In the genomic region with DNA sequence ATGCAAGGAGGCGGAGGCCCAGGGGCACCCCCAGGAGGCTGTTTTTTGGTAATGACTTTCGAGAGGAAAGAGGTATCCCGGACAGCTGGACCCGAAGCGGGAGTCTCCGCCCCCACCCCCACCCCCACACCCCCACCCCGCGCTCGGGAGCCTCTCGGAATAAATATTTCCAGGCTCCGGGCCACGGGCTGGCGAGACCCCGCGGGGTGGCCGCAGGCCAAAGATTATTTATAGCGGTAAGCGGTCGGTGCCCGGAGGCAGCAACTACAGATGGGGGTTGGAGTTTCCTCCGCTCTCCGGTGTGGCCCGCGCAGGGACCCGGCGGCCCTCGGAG, we compare ENCODE assay signal across 11 cellular contexts. TPM values are rescaled to one million over a fixed set of nuclear protein-coding genes. Genes with fewer than 3 reads are reported as not detected.
DNase-seq lines count a peak whose midpoint lies in the region; ATAC-seq, FAIRE-seq and TF ChIP-seq lines count a peak whose summit lies in the region.
"Had no signal": no experiment of that assay in that cellular context is flagged by ENCODE, and none has a peak within 500 bp of the region (broad histone marks: within the 10 kb centered on the region; RNA-seq: fewer than 3 reads in every experiment).

No MANE protein-coding gene starts in this region.

- H3K36me3 Mint-ChIP-seq in stimulated activated naive B cell treated with anti-CD40 and anti-IgM and Interleukin-4, amounts not matched to agents 10 μg/mL and 1 μg/mL and 100 μg/mL, for 72 hours = peaks cover 4 to 11% of the 10 kb centered on the region in 2 donors

- TF ChIP-seq CTCF in bronchial epithelial cell (IDR thresholded peaks at IDR 0.05; ENCODE audit: insufficient read depth, low read length, severe bottlenecking) (no peak), liver (IDR thresholded peaks at IDR 0.05; ENCODE audit: low read depth, low read length, missing input control) (no peak)

- FAIRE-seq in bronchial epithelial cell (lab: Jason Lieb, UNC) = no peak
- FAIRE-seq: K562, RCC 7860 had no signal

- ATAC-seq in stimulated activated naive B cell treated with anti-CD40 and anti-IgM and Interleukin-4, amounts not matched to agents 10 μg/mL and 1 μg/mL and 100 μg/mL, for 72 hours (replicated peaks) = no peak
- no peak for ATAC-seq in HG02981 (IDR thresholded peaks at IDR 0.05; ENCODE audit: unreplicated experiment)
- no peak for ATAC-seq in HG02885 (IDR thresholded peaks at IDR 0.05; ENCODE audit: poor library complexity, unreplicated experiment)
- ATAC-seq in GM21390 (IDR thresholded peaks at IDR 0.05; ENCODE audit: unreplicated experiment) = no peak
- ATAC-seq: K562 had no signal

- H3K4me1 Mint-ChIP-seq in stimulated activated naive B cell treated with anti-CD40 and anti-IgM and Interleukin-4, amounts not matched to agents 10 μg/mL and 1 μg/mL and 100 μg/mL, for 72 hours = peaks cover 30 to 59% of the 10 kb centered on the region in 2 donors

- peaks cover 0 to 7% of the 10 kb centered on the region in 2 donors for H3K9me3 Mint-ChIP-seq in stimulated activated naive B cell treated with anti-CD40 and anti-IgM and Interleukin-4, amounts not matched to agents 10 μg/mL and 1 μg/mL and 100 μg/mL, for 72 hours

- DNase-seq in bronchial epithelial cell (ENCODE audit: low read depth) = no peak
- DNase-seq in stimulated activated naive B cell treated with anti-CD40 and anti-IgM and Interleukin-4, amounts not matched to agents 10 μg/mL and 1 μg/mL and 100 μg/mL, for 72 hours = no peak
- DNase-seq in DMS53 treated with DMSO at 0.1 percent for 48 hours (lab: John Stamatoyannopoulos, UW; ENCODE audit: unreplicated experiment) = no peak
- DNase-seq: GOT3 had no signal

- H3K4me3 Mint-ChIP-seq in stimulated activated naive B cell treated with anti-CD40 and anti-IgM and Interleukin-4, amounts not matched to agents 10 μg/mL and 1 μg/mL and 100 μg/mL, for 72 hours = peak overlapping the region; percentile 17 to 76

- 6% methylated on average over 27 of the region's 27 CpGs for WGBS in liver

- H3K27me3 ChIP-seq in HUES48 (ENCODE audit: control insufficient read depth, insufficient read depth, low read length) (peaks cover 97% of the 10 kb centered on the region), bronchial epithelial cell (ENCODE audit: control insufficient read depth, insufficient read depth, low read length) (peaks cover 32% of the 10 kb centered on the region), liver (ENCODE audit: control insufficient read depth in 4 of 4, insufficient read depth in 4 of 4, low read length in 3 of 4) (peaks cover 4 to 8% (median 7%) of the 10 kb centered on the region in 4 donors)

- H3K9ac ChIP-seq in HUES48 (ENCODE audit: low read depth, low read length) (no peak overlapping the region), liver (ENCODE audit: low read depth in 1 of 2, low read length in 2 of 2) (no peak overlapping the region)

- no peak overlapping the region for H3K27ac ChIP-seq in HUES48 (ENCODE audit: low read depth, low read length)
- no peak overlapping the region for H3K27ac ChIP-seq in liver (ENCODE audit: low read depth in 1 of 2, low read length in 2 of 2)

- H3K27me3 Mint-ChIP-seq in stimulated activated naive B cell treated with anti-CD40 and anti-IgM and Interleukin-4, amounts not matched to agents 10 μg/mL and 1 μg/mL and 100 μg/mL, for 72 hours = peaks cover 69 to 87% of the 10 kb centered on the region in 2 donors

- H3K9me3 ChIP-seq in HUES48 (ENCODE audit: control insufficient read depth, insufficient read depth, low read length) = no peaks in the 10 kb centered on the region
- H3K9me3 ChIP-seq in liver (ENCODE audit: control insufficient read depth in 4 of 4, low read length in 3 of 4) = peaks cover 0 to 7% (median 0%) of the 10 kb centered on the region in 4 donors

- peaks cover 30% of the 10 kb centered on the region for H3K4me1 ChIP-seq in HUES48 (ENCODE audit: control insufficient read depth, insufficient read depth, low read length)
- H3K4me1 ChIP-seq in liver (ENCODE audit: control insufficient read depth in 4 of 4, insufficient read depth in 4 of 4, low read length in 3 of 4) = peaks cover 27 to 59% (median 38%) of the 10 kb centered on the region in 4 donors

- H3K36me3 ChIP-seq in HUES48 (ENCODE audit: control insufficient read depth, insufficient read depth, low read length) = no peaks in the 10 kb centered on the region
- no peaks in the 10 kb centered on the region for H3K36me3 ChIP-seq in bronchial epithelial cell (ENCODE audit: control insufficient read depth, insufficient read depth, low read length)
- H3K36me3 ChIP-seq in liver (ENCODE audit: control insufficient read depth in 4 of 4, insufficient read depth in 3 of 4, low read depth in 1 of 4, low read length in 3 of 4) = no peaks in the 10 kb centered on the region

- H3K4me3 ChIP-seq in HUES48 (ENCODE audit: low read depth, low read length) (peak overlapping the region; percentile 74), bronchial epithelial cell (ENCODE audit: low read depth, low read length) (peak overlapping the region; percentile 35), liver (ENCODE audit: low read depth in 1 of 3, low read length in 3 of 3) (peak overlapping the region in 2 of 3 donors; percentile 37 to 47)
- H3K4me3 ChIP-seq: K562 had no signal

- TF ChIP-seq RAD21 in liver (IDR thresholded peaks at IDR 0.05) = no peak

- no peak overlapping the region for H3K27ac Mint-ChIP-seq in stimulated activated naive B cell treated with anti-CD40 and anti-IgM and Interleukin-4, amounts not matched to agents 10 μg/mL and 1 μg/mL and 100 μg/mL, for 72 hours

TF ChIP-seq in liver, 16 proteins besides CTCF, POLR2A, EP300 and RAD21:
- no peak for TF ChIP-seq NR2F2 (IDR thresholded peaks at IDR 0.05)
- no peak for TF ChIP-seq HNF4G (IDR thresholded peaks at IDR 0.05)
- TF ChIP-seq REST (IDR thresholded peaks at IDR 0.05) = no peak
- TF ChIP-seq FOXA1 (IDR thresholded peaks at IDR 0.05) = no peak
- no peak for TF ChIP-seq YY1 (IDR thresholded peaks at IDR 0.05)
- no peak for TF ChIP-seq HNF4A (conservative IDR thresholded peaks at IDR 0.05)
- no peak for TF ChIP-seq SP1 (IDR thresholded peaks at IDR 0.05)
- TF ChIP-seq MAX (IDR thresholded peaks at IDR 0.05) = no peak
- TF ChIP-seq FOXA2 (IDR thresholded peaks at IDR 0.05) = no peak
- no peak for TF ChIP-seq ZBTB33 (IDR thresholded peaks at IDR 0.05)
- TF ChIP-seq JUND (IDR thresholded peaks at IDR 0.05) = no peak
- TF ChIP-seq RXRA (IDR thresholded peaks at IDR 0.05) = no peak
- no peak for TF ChIP-seq EGR1 (IDR thresholded peaks at IDR 0.05; ENCODE audit: low read depth in 2 of 2)
- TF ChIP-seq GABPA (IDR thresholded peaks at IDR 0.05 in 1 of 2, conservative IDR thresholded peaks at IDR 0.05 in 1 of 2) = no peak
- TF ChIP-seq, protein P1, sequence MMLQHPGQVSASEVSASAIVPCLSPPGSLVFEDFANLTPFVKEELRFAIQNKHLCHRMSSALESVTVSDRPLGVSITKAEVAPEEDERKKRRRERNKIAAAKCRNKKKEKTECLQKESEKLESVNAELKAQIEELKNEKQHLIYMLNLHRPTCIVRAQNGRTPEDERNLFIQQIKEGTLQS (IDR thresholded peaks at IDR 0.05) = no peak
- no peak for TF ChIP-seq TAF1 (conservative IDR thresholded peaks at IDR 0.05)

RNA-seq across cellular contexts. Expression of gene CYP26B1, which starts 3.3 kb away (rescaled TPM):
- total RNA-seq in bronchial epithelial cell = under 0.01 and 0.53 TPM in 2 replicates
- 1 to 10 TPM in 1 of 2 donors, under 1 TPM in 1; 0.47 to 1.8 TPM for total RNA-seq in liver
- polyA plus RNA-seq in liver = under 1 TPM; 0.47 to 0.83 TPM
